ENCODE assay signal across 19 cellular contexts in the genomic region with DNA sequence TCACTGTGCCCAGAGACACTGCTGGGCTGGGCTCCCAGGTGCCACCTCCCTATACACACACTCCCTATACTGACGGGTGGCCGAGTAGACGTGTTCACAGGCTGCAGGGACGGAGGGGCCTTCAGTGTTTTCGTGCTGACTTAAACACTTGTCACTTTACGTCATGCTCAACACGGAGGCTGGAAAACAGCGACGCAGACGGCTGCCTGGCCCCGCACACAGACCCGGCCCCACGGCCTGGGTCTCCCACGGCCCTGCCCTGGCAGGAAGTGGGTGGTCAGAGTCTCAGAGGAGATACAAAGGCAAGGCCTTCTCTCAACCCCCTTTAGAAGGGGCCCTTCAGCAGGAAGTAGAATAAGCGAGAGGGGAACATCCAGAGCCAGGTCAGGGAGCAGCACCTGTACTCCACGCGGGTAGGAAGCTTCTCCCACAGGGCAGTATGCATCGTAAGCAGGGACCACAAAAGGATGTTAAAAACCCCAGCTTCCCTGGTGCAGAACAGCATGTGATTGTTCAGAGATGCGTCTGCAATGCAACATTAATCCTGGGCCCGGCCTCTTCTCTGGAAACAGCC.
"Had no signal": no experiment of that assay in that cellular context is flagged by ENCODE, and none has a peak within 500 bp of the region (broad histone marks: within the 10 kb centered on the region; RNA-seq: fewer than 3 reads in every experiment).

No MANE protein-coding gene starts in this region.

- DNase-seq: activated CD4-positive, alpha-beta T cell treated with anti-CD3 and anti-CD28 coated beads, Interleukin-2, amount 10 ng/mL, durations not matched to agents 7 days and 5 days; activated CD8-positive, alpha-beta T cell treated with anti-CD3 and anti-CD28 coated beads, Interleukin-2, amount 10 ng/mL, durations not matched to agents 7 days and 5 days; activated gamma-delta T cell; foreskin keratinocyte; glutamatergic neuron; hypothalamus; midbrain; nephron progenitor cell; occipital lobe; stimulated activated CD4-positive, alpha-beta T cell treated with anti-CD3 and anti-CD28 coated beads, Interleukin-2, amount 100 ng/mL, for 24 hours; T-helper 1 cell; T-helper 9 cell had no signal

- H3K36me3 ChIP-seq: cardiac muscle cell, left lung, right atrium auricular region, thoracic aorta had no signal

- H3K27ac Mint-ChIP-seq: activated CD4-positive, alpha-beta T cell treated with anti-CD3 and anti-CD28 coated beads, Interleukin-2, amount 10 ng/mL, durations not matched to agents 7 days and 5 days; activated CD8-positive, alpha-beta T cell treated with anti-CD3 and anti-CD28 coated beads, Interleukin-2, amount 10 ng/mL, durations not matched to agents 7 days and 5 days; activated naive CD4-positive, alpha-beta T cell treated with anti-CD3 and anti-CD28 coated beads, Interleukin-2, amount 50 U/mL, for 24 hours; nephron progenitor cell; progenitor cell of endocrine pancreas had no signal

- H3K4me3 Mint-ChIP-seq: activated CD4-positive, alpha-beta T cell treated with anti-CD3 and anti-CD28 coated beads, Interleukin-2, amount 10 ng/mL, durations not matched to agents 7 days and 5 days; activated CD8-positive, alpha-beta T cell treated with anti-CD3 and anti-CD28 coated beads, Interleukin-2, amount 10 ng/mL, durations not matched to agents 7 days and 5 days; activated naive CD4-positive, alpha-beta T cell treated with anti-CD3 and anti-CD28 coated beads, Interleukin-2, amount 50 U/mL, for 24 hours; nephron progenitor cell had no signal

- ATAC-seq: activated CD8-positive, alpha-beta T cell treated with anti-CD3 and anti-CD28 coated beads, Interleukin-2, amount 10 ng/mL, durations not matched to agents 7 days and 5 days; foreskin keratinocyte; left lung had no signal

- FAIRE-seq: keratinocyte had no signal

- H3K9me3 ChIP-seq: left lung, right atrium auricular region, thoracic aorta had no signal

- H3K9me3 Mint-ChIP-seq: activated CD4-positive, alpha-beta T cell treated with anti-CD3 and anti-CD28 coated beads, Interleukin-2, amount 10 ng/mL, durations not matched to agents 7 days and 5 days; activated naive CD4-positive, alpha-beta T cell treated with anti-CD3 and anti-CD28 coated beads, Interleukin-2, amount 50 U/mL, for 24 hours; nephron progenitor cell had no signal

- H3K4me1 Mint-ChIP-seq: activated CD4-positive, alpha-beta T cell treated with anti-CD3 and anti-CD28 coated beads, Interleukin-2, amount 10 ng/mL, durations not matched to agents 7 days and 5 days; activated naive CD4-positive, alpha-beta T cell treated with anti-CD3 and anti-CD28 coated beads, Interleukin-2, amount 50 U/mL, for 24 hours had no signal

- H3K27me3 ChIP-seq: cardiac muscle cell, left lung, right atrium auricular region had no signal

- H3K4me3 ChIP-seq: cardiac muscle cell, left lung, right atrium auricular region, thoracic aorta had no signal

- H3K27me3 Mint-ChIP-seq: activated CD4-positive, alpha-beta T cell treated with anti-CD3 and anti-CD28 coated beads, Interleukin-2, amount 10 ng/mL, durations not matched to agents 7 days and 5 days; activated naive CD4-positive, alpha-beta T cell treated with anti-CD3 and anti-CD28 coated beads, Interleukin-2, amount 50 U/mL, for 24 hours; progenitor cell of endocrine pancreas had no signal

- H3K27ac ChIP-seq: cardiac muscle cell, foreskin keratinocyte, left lung, right atrium auricular region, thoracic aorta had no signal

- H3K4me1 ChIP-seq: foreskin keratinocyte, right atrium auricular region had no signal

- H3K36me3 Mint-ChIP-seq: activated naive CD4-positive, alpha-beta T cell treated with anti-CD3 and anti-CD28 coated beads, Interleukin-2, amount 50 U/mL, for 24 hours had no signal
